25 cellular contexts compared by ENCODE assay signal in the genomic region with DNA sequence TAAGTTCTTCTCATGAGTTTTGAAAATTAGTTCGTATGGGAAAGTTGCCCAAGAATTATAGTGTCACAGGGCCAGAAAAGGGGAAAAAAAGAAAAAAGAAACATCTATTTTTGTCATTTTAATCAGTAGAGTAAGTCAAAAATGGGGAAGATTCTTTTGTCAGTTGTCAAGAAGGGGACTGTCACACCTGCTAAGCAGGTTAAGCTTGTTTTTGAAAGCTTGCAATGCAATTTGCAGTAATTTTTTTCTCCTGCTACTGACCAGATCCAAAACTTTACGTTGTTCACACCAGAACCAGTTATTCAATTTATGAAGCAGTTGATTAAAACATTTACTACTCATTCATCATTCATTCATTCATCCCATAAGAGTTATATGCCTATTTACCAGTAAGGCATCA.
"Had no signal": no experiment of that assay in that cellular context is flagged by ENCODE, and none has a peak within 500 bp of the region (broad histone marks: within the 10 kb centered on the region; RNA-seq: fewer than 3 reads in every experiment).

No MANE protein-coding gene starts in this region.

- DNase-seq: dermis blood vessel endothelial cell; effector memory CD4-positive, alpha-beta T cell; erythroblast; esophagus squamous epithelium; foreskin melanocyte; kidney; mucosa of descending colon; naive B cell; right lobe of liver; small intestine; stimulated activated CD4-positive, alpha-beta T cell treated with anti-CD3 and anti-CD28 coated beads, Interleukin-15, amount 100 ng/mL, for 24 hours; stimulated activated CD4-positive, alpha-beta T cell treated with anti-CD3 and anti-CD28 coated beads, Interleukin-2, amount 100 ng/mL, for 48 hours; stimulated activated naive CD4-positive, alpha-beta T cell; stimulated activated naive CD8-positive, alpha-beta T cell treated with anti-CD3 and anti-CD28 coated beads, Interleukin-15, amount 100 ng/mL, for 72 hours; thyroid gland; upper lobe of left lung had no signal

- ATAC-seq: left lobe of liver; mucosa of descending colon; natural killer cell treated with Interleukin-12 subunit alpha and Interleukin-12 subunit beta and Interleukin-15 and Interleukin-18, amount 100 ng/mL, for 72 hours; right lobe of liver; stimulated activated naive CD8-positive, alpha-beta T cell treated with anti-CD3 and anti-CD28 coated beads, Interleukin-15, amount 100 ng/mL, for 72 hours had no signal

- H3K79me2 ChIP-seq: parathyroid adenoma had no signal

- H3K4me3 ChIP-seq: coronary artery, esophagus squamous epithelium, lung, mucosa of descending colon, neural progenitor cell, right lobe of liver, suprapubic skin, thyroid gland, upper lobe of left lung had no signal

- H3K27ac Mint-ChIP-seq: memory B cell; naive B cell; natural killer cell treated with Interleukin-12 subunit alpha and Interleukin-12 subunit beta and Interleukin-15 and Interleukin-18, amount 100 ng/mL, for 72 hours; neural progenitor cell; progenitor cell of endocrine pancreas; stimulated activated naive CD8-positive, alpha-beta T cell treated with anti-CD3 and anti-CD28 coated beads, Interleukin-15, amount 100 ng/mL, for 72 hours had no signal

- H3K4me3 Mint-ChIP-seq: memory B cell; naive B cell; natural killer cell treated with Interleukin-12 subunit alpha and Interleukin-12 subunit beta and Interleukin-15 and Interleukin-18, amount 100 ng/mL, for 72 hours; neural progenitor cell; stimulated activated naive CD8-positive, alpha-beta T cell treated with anti-CD3 and anti-CD28 coated beads, Interleukin-15, amount 100 ng/mL, for 72 hours had no signal

- H3K36me3 Mint-ChIP-seq: memory B cell; naive B cell; natural killer cell treated with Interleukin-12 subunit alpha and Interleukin-12 subunit beta and Interleukin-15 and Interleukin-18, amount 100 ng/mL, for 72 hours had no signal

- H3K27ac ChIP-seq: coronary artery, esophagus squamous epithelium, neural progenitor cell, parathyroid adenoma, right lobe of liver, suprapubic skin, thyroid gland, upper lobe of left lung had no signal

- H3K9me3 ChIP-seq: esophagus squamous epithelium, mucosa of descending colon, right lobe of liver, suprapubic skin, thyroid gland, upper lobe of left lung had no signal

- H3K4me1 ChIP-seq: parathyroid adenoma, right lobe of liver had no signal

- H3K4me1 Mint-ChIP-seq: memory B cell; naive B cell; stimulated activated naive CD8-positive, alpha-beta T cell treated with anti-CD3 and anti-CD28 coated beads, Interleukin-15, amount 100 ng/mL, for 72 hours had no signal

- H3K36me3 ChIP-seq: esophagus squamous epithelium, neural progenitor cell, right lobe of liver, suprapubic skin, thyroid gland, upper lobe of left lung had no signal

- H3K9me3 Mint-ChIP-seq: memory B cell; natural killer cell treated with Interleukin-12 subunit alpha and Interleukin-12 subunit beta and Interleukin-15 and Interleukin-18, amount 100 ng/mL, for 72 hours; stimulated activated naive CD8-positive, alpha-beta T cell treated with anti-CD3 and anti-CD28 coated beads, Interleukin-15, amount 100 ng/mL, for 72 hours had no signal

- H2AFZ ChIP-seq: neural progenitor cell, parathyroid adenoma had no signal

- H3K4me2 ChIP-seq: neural progenitor cell had no signal

- H3K27me3 Mint-ChIP-seq: memory B cell; naive B cell; progenitor cell of endocrine pancreas; stimulated activated naive CD8-positive, alpha-beta T cell treated with anti-CD3 and anti-CD28 coated beads, Interleukin-15, amount 100 ng/mL, for 72 hours had no signal

- H3K27me3 ChIP-seq: esophagus squamous epithelium, neural progenitor cell, right lobe of liver, suprapubic skin, thyroid gland, upper lobe of left lung had no signal
